19 cellular contexts compared by ENCODE assay signal in genomic region chr14:56945291-56945690, GRCh38.
DNase-seq lines count a peak whose midpoint lies in the region; ATAC-seq and TF ChIP-seq lines count a peak whose summit lies in the region.
"Had no signal": no experiment of that assay in that cellular context is flagged by ENCODE, and none has a peak within 500 bp of the region (broad histone marks: within the 10 kb centered on the region; RNA-seq: fewer than 3 reads in every experiment).

No MANE protein-coding gene starts in this region.

- 37 to 43% methylated on average over 2 of the region's 2 CpGs for WGBS in endodermal cell (ENCODE audit: insufficient coverage in 1 of 2, insufficient read length in 1 of 2), 2 experiments
- 42 to 64% methylated on average over 2 of the region's 2 CpGs for WGBS in tibial nerve, 2 donors

- H3K4me1 ChIP-seq in endodermal cell (ENCODE audit: control insufficient read depth, insufficient read depth, low read length) (peaks cover 4% of the 10 kb centered on the region), tibial nerve (no peaks in the 10 kb centered on the region)
- H3K4me1 ChIP-seq: BLaER1, Caco-2 had no signal

- ATAC-seq in HG02884 (IDR thresholded peaks at IDR 0.05; ENCODE audit: unreplicated experiment): no peak
- ATAC-seq: CD8-positive, alpha-beta T cell had no signal

- TF ChIP-seq CTCF in endodermal cell (conservative IDR thresholded peaks at IDR 0.05): no peak
- no peak for TF ChIP-seq CTCF in tibial nerve (IDR thresholded peaks at IDR 0.05)

- H3K27ac Mint-ChIP-seq in endodermal cell: no peak overlapping the region
- H3K27ac Mint-ChIP-seq: B cell; CD4-positive, CD25-positive, alpha-beta regulatory T cell; CD8-positive, alpha-beta T cell had no signal

- H3K4me3 Mint-ChIP-seq in endodermal cell: no peak overlapping the region
- H3K4me3 Mint-ChIP-seq: B cell; CD4-positive, CD25-positive, alpha-beta regulatory T cell; CD8-positive, alpha-beta T cell had no signal

- H3K9ac ChIP-seq in endodermal cell (ENCODE audit: extremely low read depth, low read length, poor library complexity, severe bottlenecking): no peak overlapping the region
- H3K9ac ChIP-seq: BLaER1, GM23248 had no signal

- TF ChIP-seq EP300 in tibial nerve (IDR thresholded peaks at IDR 0.05): no peak

- H3K9me3 ChIP-seq in endodermal cell (ENCODE audit: control insufficient read depth, low read length): peaks cover 10% of the 10 kb centered on the region
- H3K9me3 ChIP-seq in tibial nerve: no peaks in the 10 kb centered on the region
- H3K9me3 ChIP-seq: Caco-2 had no signal

- H3K27me3 ChIP-seq in endodermal cell (ENCODE audit: control insufficient read depth, insufficient read depth, low read length, poor library complexity, severe bottlenecking) (no peaks in the 10 kb centered on the region), tibial nerve (no peaks in the 10 kb centered on the region)
- H3K27me3 ChIP-seq: BLaER1 had no signal

- peak; percentile 43 for DNase-seq in D341Med (ENCODE audit: low spot score)
- DNase-seq in NCI-H82 (lab: John Stamatoyannopoulos, UW): peak; percentile 98
- DNase-seq in endodermal cell: no peak
- DNase-seq in NCI-H1694 treated with DMSO at 0.1 percent for 48 hours (lab: John Stamatoyannopoulos, UW): no peak
- DNase-seq in tibial nerve (ENCODE audit: low spot score in 2 of 2): no peak
- DNase-seq: Caco-2; CD4-positive, CD25-positive, alpha-beta regulatory T cell; CD8-positive, alpha-beta T cell; DMS53; DMS79 treated with DMSO at 0.1 percent for 48 hours; GF-D8; GM23248; H7; HCEC 1CT had no signal

- H3K36me3 ChIP-seq in endodermal cell (ENCODE audit: control insufficient read depth, insufficient read depth, low read length): no peaks in the 10 kb centered on the region
- H3K36me3 ChIP-seq in tibial nerve: no peaks in the 10 kb centered on the region
- H3K36me3 ChIP-seq: BLaER1 had no signal

- peaks cover 32% of the 10 kb centered on the region for H3K4me1 Mint-ChIP-seq in endodermal cell
- H3K4me1 Mint-ChIP-seq: B cell; CD4-positive, CD25-positive, alpha-beta regulatory T cell had no signal

- H3K27ac ChIP-seq in endodermal cell (ENCODE audit: low read depth, low read length) (no peak overlapping the region), tibial nerve (no peak overlapping the region)
- H3K27ac ChIP-seq: 22Rv1, BLaER1, C4-2B, GM23248 had no signal

- peaks cover 4% of the 10 kb centered on the region for H3K36me3 Mint-ChIP-seq in endodermal cell (ENCODE audit: low read depth)
- H3K36me3 Mint-ChIP-seq: CD4-positive, CD25-positive, alpha-beta regulatory T cell; CD8-positive, alpha-beta T cell had no signal

- no peak for TF ChIP-seq POLR2A in tibial nerve (IDR thresholded peaks at IDR 0.05)

- H3K9me3 Mint-ChIP-seq in endodermal cell: peaks cover 9% of the 10 kb centered on the region

- H3K27me3 Mint-ChIP-seq in endodermal cell (ENCODE audit: insufficient read depth): no peaks in the 10 kb centered on the region
- H3K27me3 Mint-ChIP-seq: CD4-positive, CD25-positive, alpha-beta regulatory T cell had no signal

- peak overlapping the region; percentile 44 for H3K4me3 ChIP-seq in endodermal cell (ENCODE audit: low read length)
- no peak overlapping the region for H3K4me3 ChIP-seq in tibial nerve
- H3K4me3 ChIP-seq: BLaER1, GM23248 had no signal

Comparison
In these comparisons a context has a peak if more than half of its experiments do, and no peak if none do; other contexts are left out.
1. DNase-seq: peak in D341Med (single experiment) and NCI-H82 (single experiment); none in endodermal cell (single experiment), NCI-H1694 treated with DMSO at 0.1 percent for 48 hours (single experiment) and tibial nerve (0 of 2).